In the genomic region with DNA sequence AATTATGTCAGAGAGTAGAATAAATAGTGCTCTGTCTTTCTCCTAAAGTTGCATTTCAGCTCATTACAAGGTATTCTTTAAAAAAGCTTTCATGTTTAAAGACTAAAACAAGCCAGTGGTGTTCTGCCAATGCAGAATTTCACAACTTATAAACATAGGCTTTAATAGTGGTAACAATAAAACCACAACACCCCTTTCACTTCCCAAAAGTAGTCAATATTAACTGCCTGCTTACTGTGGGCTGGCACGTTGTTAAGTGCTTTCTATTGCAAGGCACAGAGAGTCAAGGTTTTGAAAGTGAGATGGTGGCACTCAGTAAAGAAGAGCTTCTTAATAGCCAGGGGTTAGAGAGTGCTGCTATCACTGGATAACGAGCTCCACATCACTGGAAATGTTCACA, we compare ENCODE assay signal across 20 cellular contexts. TPM values are rescaled to one million over a fixed set of nuclear protein-coding genes. Genes with fewer than 3 reads are reported as not detected.
A peak's percentile ranks its signal among the peaks of the same experiment; 100 is the strongest.
DNase-seq lines count a peak whose midpoint lies in the region; ATAC-seq and TF ChIP-seq lines count a peak whose summit lies in the region.
"Had no signal": no experiment of that assay in that cellular context is flagged by ENCODE, and none has a peak within 500 bp of the region (broad histone marks: within the 10 kb centered on the region; RNA-seq: fewer than 3 reads in every experiment).

No MANE protein-coding gene starts in this region.

- H3K27ac Mint-ChIP-seq in stimulated activated naive B cell treated with anti-CD40 and anti-IgM and Interleukin-4, amounts not matched to agents 10 μg/mL and 1 μg/mL and 100 μg/mL, for 72 hours, result no peak overlapping the region
- H3K27ac Mint-ChIP-seq: activated naive CD8-positive, alpha-beta T cell; T-helper 17 cell had no signal

- H3K79me2 ChIP-seq in fibroblast of lung (ENCODE audit: control insufficient read depth, insufficient read depth, low read length), result no peaks in the 10 kb centered on the region

- H3K4me2 ChIP-seq in fibroblast of lung (ENCODE audit: extremely low read depth, insufficient read depth, low read length), result no peak overlapping the region

- no peaks in the 10 kb centered on the region for H3K36me3 ChIP-seq in fibroblast of lung (ENCODE audit: control insufficient read depth, insufficient read depth, low read length)
- H3K36me3 ChIP-seq: HAP-1, uterus had no signal

- ATAC-seq in stimulated activated naive B cell treated with anti-CD40 and anti-IgM and Interleukin-4, amounts not matched to agents 10 μg/mL and 1 μg/mL and 100 μg/mL, for 72 hours (replicated peaks), result peak; percentile 73 to 74
- no peak for ATAC-seq in HG02571 (IDR thresholded peaks at IDR 0.05; ENCODE audit: unreplicated experiment)
- ATAC-seq: HepG2, T-helper 17 cell had no signal

- no peak for TF ChIP-seq CTCF in fibroblast of lung (conservative IDR thresholded peaks at IDR 0.05 in 1 of 2, IDR thresholded peaks at IDR 0.05 in 1 of 2; ENCODE audit: low read depth in 1 of 2, low read length in 2 of 2)

- no peak overlapping the region for H3K4me3 Mint-ChIP-seq in stimulated activated naive B cell treated with anti-CD40 and anti-IgM and Interleukin-4, amounts not matched to agents 10 μg/mL and 1 μg/mL and 100 μg/mL, for 72 hours
- H3K4me3 Mint-ChIP-seq: activated naive CD8-positive, alpha-beta T cell; T-helper 17 cell had no signal

- H3K9me3 ChIP-seq in fibroblast of lung (ENCODE audit: control insufficient read depth, insufficient read depth, low read depth, low read length), result no peaks in the 10 kb centered on the region
- H3K9me3 ChIP-seq: HAP-1, uterus had no signal

- H4K20me1 ChIP-seq in fibroblast of lung (ENCODE audit: control insufficient read depth, extremely low read depth, insufficient read depth, low read length), result no peaks in the 10 kb centered on the region

- peaks cover 2% of the 10 kb centered on the region for H3K27me3 ChIP-seq in fibroblast of lung (ENCODE audit: control insufficient read depth, insufficient read depth, low read length)
- H3K27me3 ChIP-seq: uterus had no signal

- H3K4me3 ChIP-seq in fibroblast of lung (replicated peaks in 1 of 4; ENCODE audit: control extremely low read depth in 1 of 4, insufficient read depth in 1 of 4, low read depth in 3 of 4, low read length in 4 of 4), result no peak overlapping the region
- H3K4me3 ChIP-seq: HAP-1, skin epidermis, uterus had no signal

- peaks cover 68 to 80% of the 10 kb centered on the region in 2 donors for H3K27me3 Mint-ChIP-seq in stimulated activated naive B cell treated with anti-CD40 and anti-IgM and Interleukin-4, amounts not matched to agents 10 μg/mL and 1 μg/mL and 100 μg/mL, for 72 hours

- no peak overlapping the region for H3K9ac ChIP-seq in fibroblast of lung (ENCODE audit: insufficient read depth, low read length)

- peaks cover 8 to 11% of the 10 kb centered on the region in 2 donors for H3K4me1 Mint-ChIP-seq in stimulated activated naive B cell treated with anti-CD40 and anti-IgM and Interleukin-4, amounts not matched to agents 10 μg/mL and 1 μg/mL and 100 μg/mL, for 72 hours

- H3K9me3 Mint-ChIP-seq in stimulated activated naive B cell treated with anti-CD40 and anti-IgM and Interleukin-4, amounts not matched to agents 10 μg/mL and 1 μg/mL and 100 μg/mL, for 72 hours, result no peaks in the 10 kb centered on the region

- H3K27ac ChIP-seq in fibroblast of lung (ENCODE audit: insufficient read depth, low read length), result no peak overlapping the region
- H3K27ac ChIP-seq: skin epidermis, uterus had no signal

- H3K4me1 ChIP-seq in fibroblast of lung (ENCODE audit: control insufficient read depth, extremely low read depth, insufficient read depth, low read length), result peaks cover 11% of the 10 kb centered on the region
- H3K4me1 ChIP-seq: uterus had no signal

- H2AFZ ChIP-seq in fibroblast of lung (ENCODE audit: low read length), result no peak overlapping the region

- peak; percentile 93 for DNase-seq in H4 (ENCODE audit: low spot score)
- DNase-seq in NOMO-1 treated with dmso at 0.1 percent for 144 hours (lab: John Stamatoyannopoulos, UW; ENCODE audit: unreplicated experiment), result peak; percentile 70
- peak; percentile 47 to 51 for DNase-seq in fibroblast of lung (ENCODE audit: low read depth in 2 of 2)
- DNase-seq in stimulated activated naive B cell treated with anti-CD40 and anti-IgM and Interleukin-4, amounts not matched to agents 10 μg/mL and 1 μg/mL and 100 μg/mL, for 72 hours, result no peak
- no peak for DNase-seq in NCI-H1048 (lab: John Stamatoyannopoulos, UW)
- no peak for DNase-seq in mesenteric fat pad (ENCODE audit: low spot score)
- DNase-seq in NK-92 (lab: John Stamatoyannopoulos, UW; ENCODE audit: unreplicated experiment), result no peak
- DNase-seq: caudate nucleus; NCI-H1436 treated with DMSO at 0.1 percent for 48 hours; stimulated activated naive CD4-positive, alpha-beta T cell; T-helper 17 cell; uterus had no signal

- no peaks in the 10 kb centered on the region for H3K36me3 Mint-ChIP-seq in stimulated activated naive B cell treated with anti-CD40 and anti-IgM and Interleukin-4, amounts not matched to agents 10 μg/mL and 1 μg/mL and 100 μg/mL, for 72 hours
- H3K36me3 Mint-ChIP-seq: activated naive CD8-positive, alpha-beta T cell had no signal

RNA-seq across cellular contexts. Expression of gene RTP1, which starts 8.4 kb away (rescaled TPM):
- 0.29 TPM in 1 of 2 replicates, not detected in the other for total RNA-seq in H4 (2014; rRNA removed; shearing (Covaris generic))
- total RNA-seq in fibroblast of lung, result under 0.01 TPM in 1 of 2 replicates, not detected in the other
- not detected in 2 replicates for polyA plus RNA-seq in fibroblast of lung
- not detected in 2 replicates for polyA plus RNA-seq in fibroblast of lung (2012)
- not detected in 2 replicates for polyA minus RNA-seq in fibroblast of lung (ENCODE audit: low replicate concordance)
- total RNA-seq in mesenteric fat pad, result not detected
- total RNA-seq: HepG2, NCI-H460, omental fat pad, T-helper 17 cell, uterus had no signal
- polyA plus RNA-seq: HepG2, keratinocyte had no signal

RNA-seq across cellular contexts. Expression of gene RPL39L, which starts 49.6 kb away (rescaled TPM):
- total RNA-seq in H4 (2014; rRNA removed; shearing (Covaris generic)), result 76.1 and 100.0 TPM in 2 replicates
- total RNA-seq in fibroblast of lung, result 17.5 and 26.6 TPM in 2 replicates
- 8.4 and 16.8 TPM in 2 replicates for polyA plus RNA-seq in fibroblast of lung
- polyA plus RNA-seq in fibroblast of lung (2012), result 17.7 and 39.0 TPM in 2 replicates
- polyA minus RNA-seq in fibroblast of lung (ENCODE audit: low replicate concordance), result 1.4 and 5.9 TPM in 2 replicates
- 6.5 TPM for total RNA-seq in mesenteric fat pad
- total RNA-seq: HepG2 had no signal
- polyA plus RNA-seq: HepG2 had no signal

Comparison
In these comparisons a context has a peak if more than half of its experiments do, and no peak if none do; other contexts are left out.
1. DNase-seq: peak in H4 (single experiment), NOMO-1 treated with dmso at 0.1 percent for 144 hours (single experiment) and fibroblast of lung (2 of 2); none in stimulated activated naive B cell treated with anti-CD40 and anti-IgM and Interleukin-4, amounts not matched to agents 10 μg/mL and 1 μg/mL and 100 μg/mL, for 72 hours (single experiment), NCI-H1048 (single experiment), mesenteric fat pad (single experiment) and NK-92 (single experiment).